In the genomic region with DNA sequence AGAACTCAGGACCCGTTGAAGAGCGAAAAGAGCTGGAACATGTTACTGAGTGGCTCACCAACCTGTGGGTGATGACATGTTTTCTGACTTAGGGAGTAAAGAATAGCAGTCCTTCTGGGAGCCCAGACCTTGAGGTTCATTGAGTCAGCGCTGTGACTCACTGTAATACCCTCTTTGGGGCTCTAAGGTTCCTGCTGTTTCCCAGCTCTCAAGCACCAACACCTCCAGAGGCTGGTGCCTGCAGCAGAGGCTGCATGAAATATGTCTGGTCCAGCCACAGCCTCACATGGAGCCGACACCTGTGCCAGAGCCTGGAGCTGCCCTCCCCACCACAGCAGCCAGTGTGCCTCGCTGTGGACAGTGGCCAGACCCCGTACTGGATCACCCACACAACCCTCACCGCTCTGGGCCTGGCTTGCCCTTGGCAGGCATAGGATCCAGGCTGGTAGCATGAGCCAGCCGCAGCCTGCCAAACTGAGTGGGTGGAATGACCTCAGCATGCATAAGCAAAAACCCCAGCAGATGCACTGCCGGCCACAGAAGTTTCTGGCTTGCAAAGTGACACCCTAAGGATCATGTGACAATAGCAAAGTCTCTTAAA, we compare ENCODE assay signal across 22 cellular contexts.
DNase-seq lines count a peak whose midpoint lies in the region; ATAC-seq and TF ChIP-seq lines count a peak whose summit lies in the region.
"Had no signal": no experiment of that assay in that cellular context is flagged by ENCODE, and none has a peak within 500 bp of the region (broad histone marks: within the 10 kb centered on the region; RNA-seq: fewer than 3 reads in every experiment).

No MANE protein-coding gene starts in this region.

- no peaks in the 10 kb centered on the region for H3K9me3 ChIP-seq in breast epithelium
- H3K9me3 ChIP-seq: thoracic aorta had no signal

- BruUV-seq in MCF 10A (replicated peaks; lab: Mats Ljungman, UMichigan): TSS peak; percentile 80

- CTCF ChIA-PET in MCF 10A (lab: Yijun Ruan, JAX): interaction anchor here (0.9 kb wide), 1 partner anchor 59 kb away, joined by 3 read pairs; no protein-coding TSS in a partner anchor
- CTCF ChIA-PET in RWPE1 (lab: Yijun Ruan, JAX): interaction anchor here (0.6 kb wide), 1 partner anchor 15 kb away, joined by 3 read pairs; no protein-coding TSS in a partner anchor

- no peak overlapping the region for H3K4me3 ChIP-seq in breast epithelium
- H3K4me3 ChIP-seq in fibroblast of villous mesenchyme (ENCODE audit: low read depth, low read length): no peak overlapping the region
- H3K4me3 ChIP-seq: lung, thoracic aorta had no signal

- no peaks in the 10 kb centered on the region for H3K9me3 Mint-ChIP-seq in MCF 10A (ENCODE audit: unreplicated experiment)
- H3K9me3 Mint-ChIP-seq in activated T-cell treated with anti-CD3 and anti-CD28 coated beads, Interleukin-2, amount 50 U/mL, for 4 hours: peaks cover 22% of the 10 kb centered on the region

- POLR2A ChIA-PET in MCF 10A (lab: Yijun Ruan, JAX): no interaction called here
- POLR2A ChIA-PET in RWPE1 (lab: Yijun Ruan, JAX; ENCODE audit: low non-redundant PET): no interaction called here

- H3K27ac ChIP-seq in breast epithelium (no peak overlapping the region), RWPE1 (no peak overlapping the region)
- H3K27ac ChIP-seq: HL-60, thoracic aorta had no signal

- H3K4me3 Mint-ChIP-seq in MCF 10A (ENCODE audit: unreplicated experiment): no peak overlapping the region
- no peak overlapping the region for H3K4me3 Mint-ChIP-seq in activated T-cell treated with anti-CD3 and anti-CD28 coated beads, Interleukin-2, amount 50 U/mL, for 4 hours
- H3K4me3 Mint-ChIP-seq: activated naive CD8-positive, alpha-beta T cell treated with anti-CD3 and anti-CD28 coated beads, Interleukin-2, amount 10 ng/mL, durations not matched to agents 7 days and 5 days; activated T-cell treated with anti-CD3 and anti-CD28 coated beads, Interleukin-2, amount 50 U/mL, for 24 hours; CD8-positive, alpha-beta memory T cell; central memory CD8-positive, alpha-beta T cell; natural killer cell treated with Interleukin-12 subunit alpha and Interleukin-12 subunit beta and Interleukin-15 and Interleukin-18, amount 100 ng/mL, for 72 hours had no signal

- no peaks in the 10 kb centered on the region for H3K4me1 ChIP-seq in breast epithelium

- no peaks in the 10 kb centered on the region for H3K36me3 Mint-ChIP-seq in MCF 10A (ENCODE audit: insufficient read depth, unreplicated experiment)
- H3K36me3 Mint-ChIP-seq in activated T-cell treated with anti-CD3 and anti-CD28 coated beads, Interleukin-2, amount 50 U/mL, for 4 hours (ENCODE audit: insufficient read depth): no peaks in the 10 kb centered on the region
- H3K36me3 Mint-ChIP-seq: activated naive CD8-positive, alpha-beta T cell treated with anti-CD3 and anti-CD28 coated beads, Interleukin-2, amount 10 ng/mL, durations not matched to agents 7 days and 5 days; CD8-positive, alpha-beta memory T cell had no signal

- TF ChIP-seq CTCF in MCF 10A (IDR thresholded peaks at IDR 0.05; ENCODE audit: unreplicated experiment) (no peak), breast epithelium (IDR thresholded peaks at IDR 0.05) (no peak), RWPE1 (conservative IDR thresholded peaks at IDR 0.05; ENCODE audit: low read depth) (no peak), fibroblast of villous mesenchyme (IDR thresholded peaks at IDR 0.05; ENCODE audit: insufficient read depth, low read depth, low read length) (no peak)

- peak overlapping the region; percentile 1 for H3K27ac Mint-ChIP-seq in MCF 10A (ENCODE audit: low read depth, unreplicated experiment)
- H3K27ac Mint-ChIP-seq: activated naive CD8-positive, alpha-beta T cell treated with anti-CD3 and anti-CD28 coated beads, Interleukin-2, amount 10 ng/mL, durations not matched to agents 7 days and 5 days; activated T-cell treated with anti-CD3 and anti-CD28 coated beads, Interleukin-2, amount 50 U/mL, for 24 hours; CD8-positive, alpha-beta memory T cell; natural killer cell treated with Interleukin-12 subunit alpha and Interleukin-12 subunit beta and Interleukin-15 and Interleukin-18, amount 100 ng/mL, for 72 hours had no signal

- ATAC-seq in activated T-cell treated with anti-CD3 and anti-CD28 coated beads, Interleukin-2, amount 50 U/mL, for 4 hours: no peak
- ATAC-seq: natural killer cell treated with Interleukin-12 subunit alpha and Interleukin-12 subunit beta and Interleukin-15 and Interleukin-18, amount 100 ng/mL, for 72 hours had no signal

- no peaks in the 10 kb centered on the region for H3K27me3 Mint-ChIP-seq in MCF 10A (ENCODE audit: insufficient read depth, unreplicated experiment)
- H3K27me3 Mint-ChIP-seq in activated T-cell treated with anti-CD3 and anti-CD28 coated beads, Interleukin-2, amount 50 U/mL, for 4 hours (ENCODE audit: low read depth): no peaks in the 10 kb centered on the region
- H3K27me3 Mint-ChIP-seq: activated naive CD8-positive, alpha-beta T cell treated with anti-CD3 and anti-CD28 coated beads, Interleukin-2, amount 10 ng/mL, durations not matched to agents 7 days and 5 days; activated T-cell treated with anti-CD3 and anti-CD28 coated beads, Interleukin-2, amount 50 U/mL, for 24 hours; CD8-positive, alpha-beta memory T cell; central memory CD8-positive, alpha-beta T cell; natural killer cell treated with Interleukin-12 subunit alpha and Interleukin-12 subunit beta and Interleukin-15 and Interleukin-18, amount 100 ng/mL, for 72 hours had no signal

- intact Hi-C loops in MCF 10A (cut with micrococcal nuclease): loop anchor here (5.0 kb wide), 1 partner anchor 118 kb away; no protein-coding TSS in a partner anchor
- intact Hi-C loops in breast epithelium (cut with DNase I; ENCODE audit: low total_unique reads): no loop called here

- DNase-seq in MCF 10A (ENCODE audit: unreplicated experiment) (peak; percentile 88), breast epithelium (ENCODE audit: low spot score in 2 of 2) (no peak), RWPE1 (ENCODE audit: low spot score) (peak; percentile 58), fibroblast of villous mesenchyme (ENCODE audit: low read depth) (peak; percentile 6), hepatic stellate cell (ENCODE audit: low spot score) (no peak), amniotic stem cell (lab: John Stamatoyannopoulos, UW) (no peak), SKM-1 (lab: John Stamatoyannopoulos, UW; ENCODE audit: unreplicated experiment) (no peak)
- DNase-seq in activated T-cell treated with anti-CD3 and anti-CD28 coated beads, Interleukin-2, amount 50 U/mL, for 4 hours: no peak
- DNase-seq: 8988T; activated CD4-positive, alpha-beta T cell treated with anti-CD3 and anti-CD28 coated beads, Interleukin-2, amount 50 U/mL, for 48 hours; activated naive CD8-positive, alpha-beta T cell treated with anti-CD3 and anti-CD28 coated beads, Interleukin-2, amount 10 ng/mL, durations not matched to agents 7 days and 5 days; activated T-cell treated with anti-CD3 and anti-CD28 coated beads, Interleukin-2, amount 50 U/mL, for 24 hours; effector memory CD4-positive, alpha-beta T cell; NCI-H1694 treated with DMSO at 0.1 percent for 48 hours; NCI-H524; retina had no signal

- peaks cover 9% of the 10 kb centered on the region for H3K4me1 Mint-ChIP-seq in MCF 10A (ENCODE audit: insufficient read depth, unreplicated experiment)
- H3K4me1 Mint-ChIP-seq in activated T-cell treated with anti-CD3 and anti-CD28 coated beads, Interleukin-2, amount 50 U/mL, for 4 hours (ENCODE audit: low read depth): no peaks in the 10 kb centered on the region
- H3K4me1 Mint-ChIP-seq: activated naive CD8-positive, alpha-beta T cell treated with anti-CD3 and anti-CD28 coated beads, Interleukin-2, amount 10 ng/mL, durations not matched to agents 7 days and 5 days; CD8-positive, alpha-beta memory T cell; central memory CD8-positive, alpha-beta T cell had no signal

- no peaks in the 10 kb centered on the region for H3K27me3 ChIP-seq in breast epithelium

- no peaks in the 10 kb centered on the region for H3K36me3 ChIP-seq in breast epithelium
- H3K36me3 ChIP-seq: thoracic aorta had no signal

- no peak for TF ChIP-seq POLR2A in breast epithelium (IDR thresholded peaks at IDR 0.05)

Comparison
In these comparisons a context has a peak if more than half of its experiments do, and no peak if none do; other contexts are left out.
1. DNase-seq: peak in MCF 10A (single experiment), RWPE1 (single experiment) and fibroblast of villous mesenchyme (single experiment); none in breast epithelium (0 of 2), hepatic stellate cell (single experiment), amniotic stem cell (single experiment), SKM-1 (single experiment) and activated T-cell treated with anti-CD3 and anti-CD28 coated beads, Interleukin-2, amount 50 U/mL, for 4 hours (single experiment).